Comparison of ENCODE assay signal across 7 cellular contexts in the genomic region with DNA sequence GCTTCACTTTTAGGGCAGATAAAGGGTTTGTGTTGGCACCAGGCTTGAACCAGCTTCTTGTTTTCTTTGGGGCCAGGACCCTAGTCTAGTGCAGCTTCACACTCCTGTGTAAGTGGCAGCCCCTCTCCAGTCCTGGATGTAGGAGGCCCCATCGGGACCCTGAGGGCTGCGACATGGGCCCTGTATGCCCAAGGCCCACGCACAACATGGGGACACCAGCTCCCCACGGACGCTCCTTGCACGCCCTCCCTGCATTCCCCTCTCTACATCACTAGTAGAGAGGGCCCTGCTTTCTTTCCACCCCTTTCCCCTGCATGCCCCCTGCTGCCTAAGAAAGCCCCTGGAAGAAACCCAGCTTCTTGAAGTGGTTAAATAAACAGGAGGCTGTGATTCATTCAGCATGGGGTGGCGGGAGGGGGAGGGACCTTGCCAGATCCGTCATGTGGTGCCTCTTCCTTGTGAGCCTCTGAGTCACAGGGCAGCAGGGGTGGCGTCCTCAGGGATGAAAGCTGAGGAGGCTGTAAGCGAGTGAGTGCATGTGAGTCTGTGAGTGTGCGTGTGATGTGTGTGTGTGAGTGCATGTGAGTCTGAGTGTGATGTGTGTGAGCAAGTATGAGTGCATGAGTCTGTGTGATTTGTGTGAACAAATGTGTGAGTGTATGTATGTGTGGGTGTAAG. TPM values are rescaled to one million over a fixed set of nuclear protein-coding genes. Genes with fewer than 3 reads are reported as not detected.
DNase-seq lines count a peak whose midpoint lies in the region; ATAC-seq and TF ChIP-seq lines count a peak whose summit lies in the region.

No MANE protein-coding gene starts in this region.

- CTCF ChIA-PET in activated CD8-positive, alpha-beta T cell treated with anti-CD3 and anti-CD28 coated beads for 36 hours (lab: Charles Lee), result no interaction called here

- POLR2A ChIA-PET in activated CD8-positive, alpha-beta T cell treated with anti-CD3 and anti-CD28 coated beads for 36 hours (lab: Charles Lee), result interaction anchor here (0.8 kb wide), 1 partner anchor 15 kb away, joined by 3 read pairs; no protein-coding TSS in a partner anchor

- peak; percentile 36 for DNase-seq in HS-27A (ENCODE audit: low read depth)
- peak; percentile 88 for DNase-seq in activated CD8-positive, alpha-beta T cell treated with anti-CD3 and anti-CD28 coated beads for 36 hours
- DNase-seq in fibroblast of villous mesenchyme (ENCODE audit: low read depth), result peak; percentile 100
- DNase-seq in putamen (ENCODE audit: low spot score), result peak; percentile 45
- DNase-seq in DMS153 (lab: John Stamatoyannopoulos, UW), result no peak
- DNase-seq in stimulated activated naive B cell treated with anti-CD40 and anti-IgM and Interleukin-4, amounts not matched to agents 10 μg/mL and 1 μg/mL and 100 μg/mL, for 72 hours, result no peak
- DNase-seq in type B pancreatic cell (ENCODE audit: extremely low spot score, unreplicated experiment), result no peak

- H3K27me3 Mint-ChIP-seq in activated CD8-positive, alpha-beta T cell treated with anti-CD3 and anti-CD28 coated beads for 36 hours, result peaks cover 2% of the 10 kb centered on the region
- H3K27me3 Mint-ChIP-seq in stimulated activated naive B cell treated with anti-CD40 and anti-IgM and Interleukin-4, amounts not matched to agents 10 μg/mL and 1 μg/mL and 100 μg/mL, for 72 hours, result no peaks in the 10 kb centered on the region
- peaks cover 9% of the 10 kb centered on the region for H3K27me3 Mint-ChIP-seq in type B pancreatic cell

- ATAC-seq in activated CD8-positive, alpha-beta T cell treated with anti-CD3 and anti-CD28 coated beads for 36 hours, result peak; percentile 96
- no peak for ATAC-seq in stimulated activated naive B cell treated with anti-CD40 and anti-IgM and Interleukin-4, amounts not matched to agents 10 μg/mL and 1 μg/mL and 100 μg/mL, for 72 hours (replicated peaks)

- H3K4me1 Mint-ChIP-seq in activated CD8-positive, alpha-beta T cell treated with anti-CD3 and anti-CD28 coated beads for 36 hours (ENCODE audit: low read depth), result no peaks in the 10 kb centered on the region
- no peaks in the 10 kb centered on the region for H3K4me1 Mint-ChIP-seq in stimulated activated naive B cell treated with anti-CD40 and anti-IgM and Interleukin-4, amounts not matched to agents 10 μg/mL and 1 μg/mL and 100 μg/mL, for 72 hours
- H3K4me1 Mint-ChIP-seq in type B pancreatic cell (ENCODE audit: unreplicated experiment), result no peaks in the 10 kb centered on the region

- intact Hi-C loops in activated CD8-positive, alpha-beta T cell treated with anti-CD3 and anti-CD28 coated beads for 36 hours (cut with micrococcal nuclease), result no loop called here

- H3K4me3 ChIP-seq in fibroblast of villous mesenchyme (ENCODE audit: low read depth, low read length), result peak overlapping the region; percentile 14

- H3K27ac Mint-ChIP-seq in activated CD8-positive, alpha-beta T cell treated with anti-CD3 and anti-CD28 coated beads for 36 hours, result no peak overlapping the region
- H3K27ac Mint-ChIP-seq in stimulated activated naive B cell treated with anti-CD40 and anti-IgM and Interleukin-4, amounts not matched to agents 10 μg/mL and 1 μg/mL and 100 μg/mL, for 72 hours, result no peak overlapping the region
- no peak overlapping the region for H3K27ac Mint-ChIP-seq in type B pancreatic cell

- no peak for TF ChIP-seq CTCF in activated CD8-positive, alpha-beta T cell treated with anti-CD3 and anti-CD28 coated beads for 36 hours (IDR thresholded peaks at IDR 0.05)
- peak; percentile 37 for TF ChIP-seq CTCF in fibroblast of villous mesenchyme (IDR thresholded peaks at IDR 0.05; ENCODE audit: insufficient read depth, low read depth, low read length)
- no peak for TF ChIP-seq CTCF in type B pancreatic cell (conservative IDR thresholded peaks at IDR 0.05)

- no peaks in the 10 kb centered on the region for H3K36me3 Mint-ChIP-seq in activated CD8-positive, alpha-beta T cell treated with anti-CD3 and anti-CD28 coated beads for 36 hours (ENCODE audit: low read depth)
- no peaks in the 10 kb centered on the region for H3K36me3 Mint-ChIP-seq in stimulated activated naive B cell treated with anti-CD40 and anti-IgM and Interleukin-4, amounts not matched to agents 10 μg/mL and 1 μg/mL and 100 μg/mL, for 72 hours
- no peaks in the 10 kb centered on the region for H3K36me3 Mint-ChIP-seq in type B pancreatic cell

- no peak overlapping the region for H3K4me3 Mint-ChIP-seq in activated CD8-positive, alpha-beta T cell treated with anti-CD3 and anti-CD28 coated beads for 36 hours
- no peak overlapping the region for H3K4me3 Mint-ChIP-seq in stimulated activated naive B cell treated with anti-CD40 and anti-IgM and Interleukin-4, amounts not matched to agents 10 μg/mL and 1 μg/mL and 100 μg/mL, for 72 hours
- no peak overlapping the region for H3K4me3 Mint-ChIP-seq in type B pancreatic cell

- H3K9me3 Mint-ChIP-seq in activated CD8-positive, alpha-beta T cell treated with anti-CD3 and anti-CD28 coated beads for 36 hours, result no peaks in the 10 kb centered on the region
- H3K9me3 Mint-ChIP-seq in stimulated activated naive B cell treated with anti-CD40 and anti-IgM and Interleukin-4, amounts not matched to agents 10 μg/mL and 1 μg/mL and 100 μg/mL, for 72 hours, result no peaks in the 10 kb centered on the region
- no peaks in the 10 kb centered on the region for H3K9me3 Mint-ChIP-seq in type B pancreatic cell

RNA-seq across cellular contexts. Expression of gene COPS8, which starts 42.5 kb away (rescaled TPM):
- 10 to 100 TPM; 51.5 to 54.2 TPM for total RNA-seq in activated CD8-positive, alpha-beta T cell treated with anti-CD3 and anti-CD28 coated beads for 36 hours
- total RNA-seq in fibroblast of villous mesenchyme, result 78.3 and 98.0 TPM in 2 replicates
- 30.2 and 59.3 TPM in 2 replicates for total RNA-seq in type B pancreatic cell (ENCODE audit: low replicate concordance)

Comparison
In these comparisons a context has a peak if more than half of its experiments do, and no peak if none do; other contexts are left out.
1. DNase-seq: peak in HS-27A (single experiment), activated CD8-positive, alpha-beta T cell treated with anti-CD3 and anti-CD28 coated beads for 36 hours (single experiment), fibroblast of villous mesenchyme (single experiment) and putamen (single experiment); none in DMS153 (single experiment), stimulated activated naive B cell treated with anti-CD40 and anti-IgM and Interleukin-4, amounts not matched to agents 10 μg/mL and 1 μg/mL and 100 μg/mL, for 72 hours (single experiment) and type B pancreatic cell (single experiment).